Comparison of ENCODE assay signal across 19 cellular contexts in the genomic region with DNA sequence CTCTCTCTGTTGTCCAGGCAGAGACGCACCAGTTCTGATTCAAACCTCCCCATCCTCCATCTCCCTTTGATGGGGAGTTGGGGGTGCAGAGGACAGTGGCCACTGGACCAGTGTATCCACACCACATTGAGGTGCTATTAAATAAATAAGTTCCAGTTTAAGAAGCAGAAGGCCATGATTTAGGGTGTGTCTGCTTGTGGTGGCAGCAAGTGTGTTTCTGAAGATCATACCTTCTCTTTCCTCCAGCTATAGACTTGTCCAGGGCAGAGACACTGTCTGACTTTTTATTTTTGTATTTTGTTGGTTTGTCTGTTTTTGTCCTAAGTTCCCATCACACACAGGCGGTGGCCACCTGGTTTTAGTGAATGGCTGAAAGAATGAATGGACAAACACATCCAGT. TPM values are rescaled to one million over a fixed set of nuclear protein-coding genes. Genes with fewer than 3 reads are reported as not detected.
A peak's percentile ranks its signal among the peaks of the same experiment; 100 is the strongest.
DNase-seq lines count a peak whose midpoint lies in the region; ATAC-seq, FAIRE-seq and TF ChIP-seq lines count a peak whose summit lies in the region.
"Had no signal": no experiment of that assay in that cellular context is flagged by ENCODE, and none has a peak within 500 bp of the region (broad histone marks: within the 10 kb centered on the region; RNA-seq: fewer than 3 reads in every experiment).

No MANE protein-coding gene starts in this region.

- H3K27ac ChIP-seq in A549 (peak overlapping the region; percentile 84 to 91), PC-9 (peak overlapping the region; percentile 83), esophagus muscularis mucosa (replicated peaks in 1 of 4) (no peak overlapping the region), osteoblast (ENCODE audit: low read depth, low read length) (peak overlapping the region; percentile 68)
- no peak overlapping the region for H3K27ac ChIP-seq in CD8-positive, alpha-beta memory T cell (ENCODE audit: low read depth, low read length)
- H3K27ac ChIP-seq: C4-2B, SJCRH30 had no signal

- POLR2A ChIA-PET in A549 (lab: Yijun Ruan, JAX) (interaction anchor here (3.2 kb wide), 1 partner anchor 17 kb away, joined by 15 read pairs; a partner anchor contains a TSS), PC-9 (lab: Charles Lee; ENCODE audit: unreplicated experiment) (interaction anchor here (0.6 to 1.0 kb wide), 2 partner anchors 11 to 106 kb away, joined by 3 to 7 read pairs; no protein-coding TSS in a partner anchor)
- POLR2A ChIA-PET in activated CD8-positive, alpha-beta T cell treated with anti-CD3 and anti-CD28 coated beads for 36 hours (lab: Charles Lee) = no interaction called here
- POLR2A ChIA-PET in CD8-positive, alpha-beta memory T cell (lab: Charles Lee) = no interaction called here

- DNase-seq in A549 (ENCODE audit: low read depth in 1 of 2, low spot score in 1 of 2) (no peak), PC-9 (no peak), esophagus muscularis mucosa (ENCODE audit: extremely low spot score) (peak; percentile 62), osteoblast (ENCODE audit: insufficient read length, low spot score, missing footprints) (no peak), hippocampal formation (lab: John Stamatoyannopoulos, UW) (no peak), cortex of kidney (lab: John Stamatoyannopoulos, UW) (no peak)
- no peak for DNase-seq in activated CD8-positive, alpha-beta T cell treated with anti-CD3 and anti-CD28 coated beads for 36 hours
- no peak for DNase-seq in CD8-positive, alpha-beta memory T cell
- DNase-seq: GF-D8, GOT3, NCI-H1092, NCI-H146, NCI-H345, NCI-H526, RPMI8226 had no signal

- H3K9me2 ChIP-seq in PC-9 (ENCODE audit: insufficient read depth) = no peaks in the 10 kb centered on the region

- 85% methylated on average over 2 of the region's 2 CpGs for WGBS in A549 (ENCODE audit: missing lambda C conversion rate)
- 92% methylated on average over 2 of the region's 2 CpGs for WGBS in esophagus muscularis mucosa

- no peaks in the 10 kb centered on the region for H3K36me3 Mint-ChIP-seq in activated CD8-positive, alpha-beta T cell treated with anti-CD3 and anti-CD28 coated beads for 36 hours (ENCODE audit: low read depth)
- no peaks in the 10 kb centered on the region for H3K36me3 Mint-ChIP-seq in CD8-positive, alpha-beta memory T cell

- no peak for TF ChIP-seq POLR2A in A549 (IDR thresholded peaks at IDR 0.05; ENCODE audit: low read length)
- TF ChIP-seq POLR2A in esophagus muscularis mucosa (IDR thresholded peaks at IDR 0.05; ENCODE audit: low read depth) = no peak

- CTCF ChIA-PET in A549 (lab: Yijun Ruan, JAX) (no interaction called here), PC-9 (lab: Charles Lee) (no interaction called here)
- CTCF ChIA-PET in activated CD8-positive, alpha-beta T cell treated with anti-CD3 and anti-CD28 coated beads for 36 hours (lab: Charles Lee) = no interaction called here
- CTCF ChIA-PET in CD8-positive, alpha-beta memory T cell (lab: Charles Lee) = no interaction called here

- no peak for TF ChIP-seq RAD21 in A549 (conservative IDR thresholded peaks at IDR 0.05 in 1 of 2, IDR thresholded peaks at IDR 0.05 in 1 of 2)

- intact Hi-C loops in PC-9 (cut with micrococcal nuclease; ENCODE audit: unreplicated experiment) (loop anchor here (5.0 kb wide), 1 partner anchor 37 kb away; no protein-coding TSS in a partner anchor), esophagus muscularis mucosa (cut with DNase I) (no loop called here)
- intact Hi-C loops in activated CD8-positive, alpha-beta T cell treated with anti-CD3 and anti-CD28 coated beads for 36 hours (cut with micrococcal nuclease) = no loop called here

- no peak for TF ChIP-seq EP300 in A549 (IDR thresholded peaks at IDR 0.05)
- TF ChIP-seq EP300 in esophagus muscularis mucosa (IDR thresholded peaks at IDR 0.05) = no peak

- H3K4me2 ChIP-seq in A549 (peak overlapping the region; percentile 54; the same call in 1 of the 3 replicates), PC-9 (peak overlapping the region; percentile 48), osteoblast (ENCODE audit: insufficient read depth, low read length) (no peak overlapping the region)

- no peak for FAIRE-seq in A549 (lab: Jason Lieb, UNC)
- FAIRE-seq: GM12892 had no signal

- no TSS peak for BruUV-seq in PC-9 (replicated peaks; lab: Mats Ljungman, UMichigan)

- H3K4me1 Mint-ChIP-seq in activated CD8-positive, alpha-beta T cell treated with anti-CD3 and anti-CD28 coated beads for 36 hours (ENCODE audit: low read depth) = peaks cover 3% of the 10 kb centered on the region
- H3K4me1 Mint-ChIP-seq in CD8-positive, alpha-beta memory T cell = no peaks in the 10 kb centered on the region

- ATAC-seq in A549 = no peak
- ATAC-seq in activated CD8-positive, alpha-beta T cell treated with anti-CD3 and anti-CD28 coated beads for 36 hours = no peak

- no peaks in the 10 kb centered on the region for H3K27me3 ChIP-seq in PC-9 (ENCODE audit: insufficient read depth, low read depth)
- no peaks in the 10 kb centered on the region for H3K27me3 ChIP-seq in esophagus muscularis mucosa
- no peaks in the 10 kb centered on the region for H3K27me3 ChIP-seq in osteoblast (ENCODE audit: insufficient read depth, low read length)
- H3K27me3 ChIP-seq in CD8-positive, alpha-beta memory T cell (ENCODE audit: insufficient read depth, low read length, poor library complexity, severe bottlenecking) = no peaks in the 10 kb centered on the region
- H3K27me3 ChIP-seq: MG63, SJCRH30 had no signal

- H3K4me1 ChIP-seq in A549 (peaks cover 44% of the 10 kb centered on the region), PC-9 (replicated peaks; ENCODE audit: insufficient read depth) (peaks cover 62% of the 10 kb centered on the region), esophagus muscularis mucosa (peaks cover 9 to 33% (median 11%) of the 10 kb centered on the region in 4 donors), osteoblast (ENCODE audit: insufficient read depth, low read length) (peaks cover 31% of the 10 kb centered on the region)
- no peaks in the 10 kb centered on the region for H3K4me1 ChIP-seq in CD8-positive, alpha-beta memory T cell (ENCODE audit: insufficient read depth, low read length)
- H3K4me1 ChIP-seq: SJCRH30 had no signal

- no peaks in the 10 kb centered on the region for H3K27me3 Mint-ChIP-seq in activated CD8-positive, alpha-beta T cell treated with anti-CD3 and anti-CD28 coated beads for 36 hours
- peaks cover 3% of the 10 kb centered on the region in 2 donors for H3K27me3 Mint-ChIP-seq in CD8-positive, alpha-beta memory T cell

- no peaks in the 10 kb centered on the region for H4K20me1 ChIP-seq in PC-9 (ENCODE audit: insufficient read depth)
- no peaks in the 10 kb centered on the region for H4K20me1 ChIP-seq in osteoblast (ENCODE audit: insufficient read depth, low read length)

- no peaks in the 10 kb centered on the region for H3K9me3 Mint-ChIP-seq in activated CD8-positive, alpha-beta T cell treated with anti-CD3 and anti-CD28 coated beads for 36 hours
- no peaks in the 10 kb centered on the region for H3K9me3 Mint-ChIP-seq in CD8-positive, alpha-beta memory T cell

- peaks cover 8% of the 10 kb centered on the region; the same call in 1 of the 2 replicates for H3K79me2 ChIP-seq in PC-9 (ENCODE audit: low read depth)
- H3K79me2 ChIP-seq in osteoblast (ENCODE audit: insufficient read depth, low read length) = no peaks in the 10 kb centered on the region

- H3F3A ChIP-seq in PC-9 (ENCODE audit: insufficient read depth, low read depth) = peaks cover 31% of the 10 kb centered on the region

- no peak overlapping the region for H3K27ac Mint-ChIP-seq in activated CD8-positive, alpha-beta T cell treated with anti-CD3 and anti-CD28 coated beads for 36 hours
- H3K27ac Mint-ChIP-seq in CD8-positive, alpha-beta memory T cell = no peak overlapping the region

- no peak overlapping the region for H3K4me3 Mint-ChIP-seq in activated CD8-positive, alpha-beta T cell treated with anti-CD3 and anti-CD28 coated beads for 36 hours
- no peak overlapping the region for H3K4me3 Mint-ChIP-seq in CD8-positive, alpha-beta memory T cell

- no peak overlapping the region for H3K4me3 ChIP-seq in A549
- no peak overlapping the region for H3K4me3 ChIP-seq in PC-9
- H3K4me3 ChIP-seq in esophagus muscularis mucosa = no peak overlapping the region
- no peak overlapping the region for H3K4me3 ChIP-seq in osteoblast (ENCODE audit: insufficient read depth, low read length)
- no peak overlapping the region for H3K4me3 ChIP-seq in CD8-positive, alpha-beta memory T cell (ENCODE audit: low read length)
- H3K4me3 ChIP-seq: MG63, SJCRH30 had no signal

- no peak overlapping the region for H2AFZ ChIP-seq in PC-9
- H2AFZ ChIP-seq in osteoblast (ENCODE audit: low read length) = no peak overlapping the region

- no peaks in the 10 kb centered on the region for H3K9me3 ChIP-seq in A549
- no peaks in the 10 kb centered on the region for H3K9me3 ChIP-seq in PC-9 (ENCODE audit: insufficient read depth, low read depth)
- no peaks in the 10 kb centered on the region for H3K9me3 ChIP-seq in esophagus muscularis mucosa
- H3K9me3 ChIP-seq in osteoblast (ENCODE audit: low read depth, low read length) = no peaks in the 10 kb centered on the region
- no peaks in the 10 kb centered on the region for H3K9me3 ChIP-seq in CD8-positive, alpha-beta memory T cell (ENCODE audit: low read length)
- H3K9me3 ChIP-seq: MG63, SJCRH30 had no signal

- TF ChIP-seq CTCF in A549 (IDR thresholded peaks at IDR 0.05) (no peak), PC-9 (conservative IDR thresholded peaks at IDR 0.05) (no peak), esophagus muscularis mucosa (IDR thresholded peaks at IDR 0.05) (no peak), osteoblast (IDR thresholded peaks at IDR 0.05; ENCODE audit: extremely low read depth, low read depth, low read length) (no peak)
- TF ChIP-seq CTCF in activated CD8-positive, alpha-beta T cell treated with anti-CD3 and anti-CD28 coated beads for 36 hours (IDR thresholded peaks at IDR 0.05) = no peak

- H3K36me3 ChIP-seq in PC-9 (ENCODE audit: low read depth) (no peaks in the 10 kb centered on the region), esophagus muscularis mucosa (no peaks in the 10 kb centered on the region), osteoblast (ENCODE audit: insufficient read depth, low read length) (no peaks in the 10 kb centered on the region)
- H3K36me3 ChIP-seq in CD8-positive, alpha-beta memory T cell (ENCODE audit: insufficient read depth, low read length) = no peaks in the 10 kb centered on the region
- H3K36me3 ChIP-seq: MG63, SJCRH30 had no signal

TF ChIP-seq in A549, 52 proteins besides CTCF, POLR2A, EP300 and RAD21 (continues in another document):
- TF ChIP-seq TP53 (CRISPR knock-in tag; IDR thresholded peaks at IDR 0.05) (no peak), HOXB13 (CRISPR knock-in tag; IDR thresholded peaks at IDR 0.05; ENCODE audit: low read depth) (no peak)

RNA-seq across cellular contexts. Expression of a gene that starts 16.5 kb away (rescaled TPM):
- polyA plus RNA-seq in A549 (2011; rRNA removed) = 22.1 and 22.4 TPM in 2 replicates
- polyA plus RNA-seq in A549 (2012; cell fraction: cytosol; rRNA removed) = 24.2 TPM in 2 replicates
- 18.3 and 31.9 TPM in 2 replicates for polyA plus RNA-seq in A549 (2012; cell fraction: nucleus; rRNA removed)
- polyA plus RNA-seq in A549 (2017; fragmentation: RNase III; extraction: RNeasy Plus Mini Kit Qiagen cat#74134 plus additional on column Dnase treatment) = 30.8 to 34.4 TPM (median 33.3 TPM) in 3 replicates
- polyA minus RNA-seq in A549 (2011; rRNA and poly(A)+ RNA removed) = 13.1 TPM in 2 replicates
- 23.9 and 29.5 TPM in 2 replicates for total RNA-seq in PC-9 (2021)
- 10 to 100 TPM in 2 of 4 donors, 1 to 10 TPM in 2; 4.0 to 19.5 (median 8.8) TPM for total RNA-seq in esophagus muscularis mucosa
- total RNA-seq in osteoblast = 9.0 and 14.4 TPM in 2 replicates
- total RNA-seq in activated CD8-positive, alpha-beta T cell treated with anti-CD3 and anti-CD28 coated beads for 36 hours = 10 to 100 TPM; 23.3 to 25.9 TPM
- 10 to 100 TPM; 27.0 to 28.5 TPM for total RNA-seq in CD8-positive, alpha-beta memory T cell
- polyA plus RNA-seq in CD8-positive, alpha-beta memory T cell = 16.6 TPM

Comparison
In these comparisons a context has a peak if more than half of its experiments do, and no peak if none do; other contexts are left out.
1. H3K27ac ChIP-seq: peak in A549 (2 of 2), PC-9 (single experiment) and osteoblast (single experiment); none in esophagus muscularis mucosa (0 of 4) and CD8-positive, alpha-beta memory T cell (single experiment).
2. POLR2A ChIA-PET loops: an anchor here in A549 (3.2 kb wide) and PC-9 (0.6 to 1.0 kb wide); none called in activated CD8-positive, alpha-beta T cell treated with anti-CD3 and anti-CD28 coated beads for 36 hours and CD8-positive, alpha-beta memory T cell.